In the genomic region with DNA sequence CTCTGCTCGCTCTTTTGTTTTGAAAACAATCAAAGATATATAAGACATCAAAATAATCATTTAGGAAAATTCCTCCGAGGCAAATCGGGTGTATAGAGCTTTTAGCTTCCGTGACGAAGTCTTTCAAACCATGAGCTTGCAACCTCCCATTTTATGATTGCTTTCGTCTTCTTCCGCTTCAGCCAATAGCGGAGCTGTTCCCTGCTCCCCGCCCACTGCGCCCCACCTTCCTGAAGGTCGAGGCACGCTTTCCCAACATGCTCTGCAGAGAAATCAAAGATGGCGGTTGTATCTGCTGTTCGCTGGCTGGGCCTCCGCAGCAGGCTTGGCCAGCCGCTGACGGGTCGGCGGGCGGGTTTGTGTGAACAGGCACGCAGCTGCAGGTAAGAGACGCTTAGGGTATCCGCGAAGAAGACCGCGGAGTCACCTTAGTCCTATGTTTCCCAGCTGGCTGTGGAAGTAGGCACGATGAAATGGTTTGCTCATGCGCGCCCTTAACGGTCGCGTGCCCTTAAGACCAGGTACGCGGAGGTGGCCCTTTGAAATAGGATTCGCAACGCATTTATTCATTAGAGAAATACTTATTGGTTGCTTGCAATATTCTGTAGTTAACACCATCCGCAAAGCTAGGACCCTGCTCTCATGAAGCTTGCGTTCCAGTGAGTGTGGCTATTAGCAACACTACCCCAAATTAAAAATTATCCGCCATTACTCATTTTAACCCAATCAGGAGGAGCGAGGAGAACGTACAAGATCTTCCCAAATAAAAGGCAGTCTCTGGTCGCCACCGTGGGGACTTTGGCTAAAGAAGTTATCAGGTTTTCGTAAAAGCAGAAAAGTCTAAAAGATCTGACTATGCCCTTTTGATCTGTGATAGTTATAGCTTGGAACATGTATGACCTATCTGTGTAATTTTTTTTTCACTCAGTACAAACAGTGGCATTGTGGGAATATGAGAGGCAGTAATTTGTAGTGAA, we compare ENCODE assay signal across 1 cellular context.
TF ChIP-seq lines count a peak whose summit lies in the region.

A gene (plus strand): TSS at position 267 of the 977 bp plus-strand sequence. CDS start 13 bp downstream, at position 280.

TF ChIP-seq in GM12878, 131 proteins besides CTCF, POLR2A, EP300 and RAD21 (continued from another document):
- TF ChIP-seq, protein P1, sequence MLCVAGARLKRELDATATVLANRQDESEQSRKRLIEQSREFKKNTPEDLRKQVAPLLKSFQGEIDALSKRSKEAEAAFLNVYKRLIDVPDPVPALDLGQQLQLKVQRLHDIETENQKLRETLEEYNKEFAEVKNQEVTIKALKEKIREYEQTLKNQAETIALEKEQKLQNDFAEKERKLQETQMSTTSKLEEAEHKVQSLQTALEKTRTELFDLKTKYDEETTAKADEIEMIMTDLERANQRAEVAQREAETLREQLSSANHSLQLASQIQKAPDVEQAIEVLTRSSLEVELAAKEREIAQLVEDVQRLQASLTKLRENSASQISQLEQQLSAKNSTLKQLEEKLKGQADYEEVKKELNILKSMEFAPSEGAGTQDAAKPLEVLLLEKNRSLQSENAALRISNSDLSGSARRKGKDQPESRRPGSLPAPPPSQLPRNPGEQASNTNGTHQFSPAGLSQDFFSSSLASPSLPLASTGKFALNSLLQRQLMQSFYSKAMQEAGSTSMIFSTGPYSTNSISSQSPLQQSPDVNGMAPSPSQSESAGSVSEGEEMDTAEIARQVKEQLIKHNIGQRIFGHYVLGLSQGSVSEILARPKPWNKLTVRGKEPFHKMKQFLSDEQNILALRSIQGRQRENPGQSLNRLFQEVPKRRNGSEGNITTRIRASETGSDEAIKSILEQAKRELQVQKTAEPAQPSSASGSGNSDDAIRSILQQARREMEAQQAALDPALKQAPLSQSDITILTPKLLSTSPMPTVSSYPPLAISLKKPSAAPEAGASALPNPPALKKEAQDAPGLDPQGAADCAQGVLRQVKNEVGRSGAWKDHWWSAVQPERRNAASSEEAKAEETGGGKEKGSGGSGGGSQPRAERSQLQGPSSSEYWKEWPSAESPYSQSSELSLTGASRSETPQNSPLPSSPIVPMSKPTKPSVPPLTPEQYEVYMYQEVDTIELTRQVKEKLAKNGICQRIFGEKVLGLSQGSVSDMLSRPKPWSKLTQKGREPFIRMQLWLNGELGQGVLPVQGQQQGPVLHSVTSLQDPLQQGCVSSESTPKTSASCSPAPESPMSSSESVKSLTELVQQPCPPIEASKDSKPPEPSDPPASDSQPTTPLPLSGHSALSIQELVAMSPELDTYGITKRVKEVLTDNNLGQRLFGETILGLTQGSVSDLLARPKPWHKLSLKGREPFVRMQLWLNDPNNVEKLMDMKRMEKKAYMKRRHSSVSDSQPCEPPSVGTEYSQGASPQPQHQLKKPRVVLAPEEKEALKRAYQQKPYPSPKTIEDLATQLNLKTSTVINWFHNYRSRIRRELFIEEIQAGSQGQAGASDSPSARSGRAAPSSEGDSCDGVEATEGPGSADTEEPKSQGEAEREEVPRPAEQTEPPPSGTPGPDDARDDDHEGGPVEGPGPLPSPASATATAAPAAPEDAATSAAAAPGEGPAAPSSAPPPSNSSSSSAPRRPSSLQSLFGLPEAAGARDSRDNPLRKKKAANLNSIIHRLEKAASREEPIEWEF (IDR thresholded peaks at IDR 0.05; ENCODE audit: insufficient replicate concordance, low read depth, low read length), result no peak
- TF ChIP-seq NRF1 (conservative IDR thresholded peaks at IDR 0.05; ENCODE audit: low read depth, low read length) (no peak), SMAD5 (IDR thresholded peaks at IDR 0.05; ENCODE audit: low read depth) (peak; percentile 95), KAT2A (conservative IDR thresholded peaks at IDR 0.05; ENCODE audit: control insufficient read depth, low read depth, low read length) (no peak), WRNIP1 (IDR thresholded peaks at IDR 0.05; ENCODE audit: borderline replicate concordance, low read depth, low read length) (no peak), CBFB (IDR thresholded peaks at IDR 0.05; ENCODE audit: low read depth) (no peak; the same call in 1 of the 2 replicates), ESRRA (IDR thresholded peaks at IDR 0.05; ENCODE audit: low read length) (peak; percentile 58; the same call in 1 of the 2 replicates), HDAC6 (IDR thresholded peaks at IDR 0.05; ENCODE audit: unreplicated experiment) (peak; percentile 36), SMC3 (IDR thresholded peaks at IDR 0.05; ENCODE audit: borderline replicate concordance, low read length) (no peak), SUPT20H (IDR thresholded peaks at IDR 0.05; ENCODE audit: borderline replicate concordance, control insufficient read depth, low read depth, low read length) (no peak), SREBF2 (IDR thresholded peaks at IDR 0.05; ENCODE audit: low read length) (no peak), ZNF217 (IDR thresholded peaks at IDR 0.05) (no peak), TCF3 (IDR thresholded peaks at IDR 0.05; ENCODE audit: borderline replicate concordance, insufficient read depth, low read depth, low read length) (no peak; the same call in 1 of the 2 replicates), TCF7 (IDR thresholded peaks at IDR 0.05; ENCODE audit: borderline replicate concordance) (no peak), CEBPB (IDR thresholded peaks at IDR 0.05; ENCODE audit: borderline replicate concordance in 1 of 2, low read depth in 2 of 2, low read length in 2 of 2) (no peak), MTA2 (IDR thresholded peaks at IDR 0.05; ENCODE audit: low read depth) (peak; percentile 38; the same call in 1 of the 2 replicates), PAX5 (IDR thresholded peaks at IDR 0.05; ENCODE audit: borderline replicate concordance, low read depth, low read length) (peak; percentile 13; the same call in 1 of the 2 replicates), NBN (IDR thresholded peaks at IDR 0.05) (peak; percentile 74)
- TF ChIP-seq, protein P2, sequence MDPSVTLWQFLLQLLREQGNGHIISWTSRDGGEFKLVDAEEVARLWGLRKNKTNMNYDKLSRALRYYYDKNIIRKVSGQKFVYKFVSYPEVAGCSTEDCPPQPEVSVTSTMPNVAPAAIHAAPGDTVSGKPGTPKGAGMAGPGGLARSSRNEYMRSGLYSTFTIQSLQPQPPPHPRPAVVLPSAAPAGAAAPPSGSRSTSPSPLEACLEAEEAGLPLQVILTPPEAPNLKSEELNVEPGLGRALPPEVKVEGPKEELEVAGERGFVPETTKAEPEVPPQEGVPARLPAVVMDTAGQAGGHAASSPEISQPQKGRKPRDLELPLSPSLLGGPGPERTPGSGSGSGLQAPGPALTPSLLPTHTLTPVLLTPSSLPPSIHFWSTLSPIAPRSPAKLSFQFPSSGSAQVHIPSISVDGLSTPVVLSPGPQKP (IDR thresholded peaks at IDR 0.05; ENCODE audit: low read depth, low read length), result peak; percentile 60; the same call in 1 of the 2 replicates
- TF ChIP-seq, protein P3, sequence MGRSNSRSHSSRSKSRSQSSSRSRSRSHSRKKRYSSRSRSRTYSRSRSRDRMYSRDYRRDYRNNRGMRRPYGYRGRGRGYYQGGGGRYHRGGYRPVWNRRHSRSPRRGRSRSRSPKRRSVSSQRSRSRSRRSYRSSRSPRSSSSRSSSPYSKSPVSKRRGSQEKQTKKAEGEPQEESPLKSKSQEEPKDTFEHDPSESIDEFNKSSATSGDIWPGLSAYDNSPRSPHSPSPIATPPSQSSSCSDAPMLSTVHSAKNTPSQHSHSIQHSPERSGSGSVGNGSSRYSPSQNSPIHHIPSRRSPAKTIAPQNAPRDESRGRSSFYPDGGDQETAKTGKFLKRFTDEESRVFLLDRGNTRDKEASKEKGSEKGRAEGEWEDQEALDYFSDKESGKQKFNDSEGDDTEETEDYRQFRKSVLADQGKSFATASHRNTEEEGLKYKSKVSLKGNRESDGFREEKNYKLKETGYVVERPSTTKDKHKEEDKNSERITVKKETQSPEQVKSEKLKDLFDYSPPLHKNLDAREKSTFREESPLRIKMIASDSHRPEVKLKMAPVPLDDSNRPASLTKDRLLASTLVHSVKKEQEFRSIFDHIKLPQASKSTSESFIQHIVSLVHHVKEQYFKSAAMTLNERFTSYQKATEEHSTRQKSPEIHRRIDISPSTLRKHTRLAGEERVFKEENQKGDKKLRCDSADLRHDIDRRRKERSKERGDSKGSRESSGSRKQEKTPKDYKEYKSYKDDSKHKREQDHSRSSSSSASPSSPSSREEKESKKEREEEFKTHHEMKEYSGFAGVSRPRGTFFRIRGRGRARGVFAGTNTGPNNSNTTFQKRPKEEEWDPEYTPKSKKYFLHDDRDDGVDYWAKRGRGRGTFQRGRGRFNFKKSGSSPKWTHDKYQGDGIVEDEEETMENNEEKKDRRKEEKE (IDR thresholded peaks at IDR 0.05), result peak; percentile 94
- TF ChIP-seq, protein P4, sequence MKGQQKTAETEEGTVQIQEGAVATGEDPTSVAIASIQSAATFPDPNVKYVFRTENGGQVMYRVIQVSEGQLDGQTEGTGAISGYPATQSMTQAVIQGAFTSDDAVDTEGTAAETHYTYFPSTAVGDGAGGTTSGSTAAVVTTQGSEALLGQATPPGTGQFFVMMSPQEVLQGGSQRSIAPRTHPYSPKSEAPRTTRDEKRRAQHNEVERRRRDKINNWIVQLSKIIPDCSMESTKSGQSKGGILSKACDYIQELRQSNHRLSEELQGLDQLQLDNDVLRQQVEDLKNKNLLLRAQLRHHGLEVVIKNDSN (IDR thresholded peaks at IDR 0.05; ENCODE audit: borderline replicate concordance, extremely low read length, insufficient read depth, low read depth, low read length), result no peak
TF ChIP-seq in GM12878: peak in this region for 62.
